In genomic region chr12:94706250-94706661, GRCh38 we compare ENCODE assay signal across 12 cellular contexts.
DNase-seq lines count a peak whose midpoint lies in the region; ATAC-seq and TF ChIP-seq lines count a peak whose summit lies in the region.
"Had no signal": no experiment of that assay in that cellular context is flagged by ENCODE, and none has a peak within 500 bp of the region (broad histone marks: within the 10 kb centered on the region; RNA-seq: fewer than 3 reads in every experiment).

No MANE protein-coding gene starts in this region.

- DNase-seq in activated CD4-positive, CD25-positive, alpha-beta regulatory T cell (lab: John Stamatoyannopoulos, UW) = no peak
- DNase-seq in iPS-NIHi11 (ENCODE audit: low spot score) (no peak), 8988T (no peak), NCI-H128 (lab: John Stamatoyannopoulos, UW; ENCODE audit: unreplicated experiment) (no peak)
- DNase-seq: activated CD4-positive, alpha-beta T cell treated with anti-CD3 and anti-CD28 coated beads, Interleukin-2, amount 50 U/mL, for 1 hour; anterior cingulate cortex; DND-41 had no signal

- peaks cover 56% of the 10 kb centered on the region for H3K4me1 Mint-ChIP-seq in nephron

- no peaks in the 10 kb centered on the region for H3K9me3 Mint-ChIP-seq in nephron

- H3K4me3 Mint-ChIP-seq in nephron = peak overlapping the region in 1 of 3 experiments; percentile 43

- H3K36me3 Mint-ChIP-seq in nephron (ENCODE audit: low read depth) = no peaks in the 10 kb centered on the region

- H3K27me3 Mint-ChIP-seq in nephron (ENCODE audit: low read depth) = no peaks in the 10 kb centered on the region

- TF ChIP-seq CTCF in nephron (IDR thresholded peaks at IDR 0.05; ENCODE audit: unreplicated experiment in 3 of 3) = no peak

- H3K27ac Mint-ChIP-seq in nephron = peak overlapping the region; percentile 58 to 88 (median 85)

- ATAC-seq in activated CD4-positive, CD25-positive, alpha-beta regulatory T cell treated with anti-CD3 and anti-CD28 coated beads, Interleukin-2, amount 50 U/mL, for 24 hours = peak; percentile 94
- ATAC-seq in GM21619 (IDR thresholded peaks at IDR 0.05; ENCODE audit: unreplicated experiment) (peak; percentile 90), HG03432 (IDR thresholded peaks at IDR 0.05; ENCODE audit: unreplicated experiment) (peak; percentile 89)
- ATAC-seq: K562 had no signal
